Comparison of ENCODE assay signal across 16 cellular contexts in genomic region chr6:14072084-14072483, GRCh38. TPM values are rescaled to one million over a fixed set of nuclear protein-coding genes. Genes with fewer than 3 reads are reported as not detected.
DNase-seq lines count a peak whose midpoint lies in the region; ATAC-seq and TF ChIP-seq lines count a peak whose summit lies in the region.
"Had no signal": no experiment of that assay in that cellular context is flagged by ENCODE, and none has a peak within 500 bp of the region (broad histone marks: within the 10 kb centered on the region; RNA-seq: fewer than 3 reads in every experiment).

No MANE protein-coding gene starts in this region.

- no peaks in the 10 kb centered on the region for H3K9me3 ChIP-seq in heart left ventricle
- H3K9me3 ChIP-seq: heart right ventricle, sigmoid colon, vagina had no signal

- POLR2A ChIA-PET in activated CD8-positive, alpha-beta T cell treated with anti-CD3 and anti-CD28 coated beads for 36 hours (lab: Charles Lee): interaction anchor here (1.6 kb wide), 1 partner anchor 38 kb away, joined by 3 read pairs; no protein-coding TSS in a partner anchor

- no peak overlapping the region for H3K27ac ChIP-seq in heart left ventricle
- H3K27ac ChIP-seq: heart right ventricle, sigmoid colon, vagina had no signal

- no peaks in the 10 kb centered on the region for H3K36me3 Mint-ChIP-seq in activated CD8-positive, alpha-beta T cell treated with anti-CD3 and anti-CD28 coated beads for 36 hours (ENCODE audit: low read depth)
- H3K36me3 Mint-ChIP-seq in activated naive CD4-positive, alpha-beta T cell treated with anti-CD3 and anti-CD28 coated beads, Interleukin-2, amount 10 ng/mL, durations not matched to agents 7 days and 5 days: no peaks in the 10 kb centered on the region
- H3K36me3 Mint-ChIP-seq: activated naive CD8-positive, alpha-beta T cell treated with anti-CD3 and anti-CD28 coated beads, Interleukin-2, amount 10 ng/mL, durations not matched to agents 7 days and 5 days; mesothelial cell of epicardium had no signal

- peak; percentile 47 for ATAC-seq in GM18868 (IDR thresholded peaks at IDR 0.05; ENCODE audit: unreplicated experiment)
- ATAC-seq in activated CD8-positive, alpha-beta T cell treated with anti-CD3 and anti-CD28 coated beads for 36 hours: peak; percentile 61
- ATAC-seq in heart left ventricle: no peak
- ATAC-seq: heart right ventricle had no signal

- no peak for TF ChIP-seq CTCF in activated CD8-positive, alpha-beta T cell treated with anti-CD3 and anti-CD28 coated beads for 36 hours (IDR thresholded peaks at IDR 0.05)
- TF ChIP-seq CTCF in heart left ventricle (IDR thresholded peaks at IDR 0.05): no peak

- no peaks in the 10 kb centered on the region for H3K27me3 ChIP-seq in heart left ventricle
- H3K27me3 ChIP-seq: heart right ventricle, sigmoid colon, vagina had no signal

- peaks cover 39% of the 10 kb centered on the region for H3K4me1 Mint-ChIP-seq in activated CD8-positive, alpha-beta T cell treated with anti-CD3 and anti-CD28 coated beads for 36 hours (ENCODE audit: low read depth)
- peaks cover 31% of the 10 kb centered on the region for H3K4me1 Mint-ChIP-seq in activated naive CD4-positive, alpha-beta T cell treated with anti-CD3 and anti-CD28 coated beads, Interleukin-2, amount 10 ng/mL, durations not matched to agents 7 days and 5 days

- H3K36me3 ChIP-seq in heart left ventricle: no peaks in the 10 kb centered on the region
- H3K36me3 ChIP-seq: heart right ventricle, sigmoid colon, vagina had no signal

- H3K27me3 Mint-ChIP-seq in activated CD8-positive, alpha-beta T cell treated with anti-CD3 and anti-CD28 coated beads for 36 hours: peaks cover 2% of the 10 kb centered on the region
- H3K27me3 Mint-ChIP-seq in activated naive CD4-positive, alpha-beta T cell treated with anti-CD3 and anti-CD28 coated beads, Interleukin-2, amount 10 ng/mL, durations not matched to agents 7 days and 5 days: peaks cover 10% of the 10 kb centered on the region
- H3K27me3 Mint-ChIP-seq: activated naive CD8-positive, alpha-beta T cell treated with anti-CD3 and anti-CD28 coated beads, Interleukin-2, amount 10 ng/mL, durations not matched to agents 7 days and 5 days had no signal

- TF ChIP-seq POLR2A in heart left ventricle (IDR thresholded peaks at IDR 0.05): no peak

- H3K4me3 Mint-ChIP-seq in activated CD8-positive, alpha-beta T cell treated with anti-CD3 and anti-CD28 coated beads for 36 hours: no peak overlapping the region
- H3K4me3 Mint-ChIP-seq in activated naive CD4-positive, alpha-beta T cell treated with anti-CD3 and anti-CD28 coated beads, Interleukin-2, amount 10 ng/mL, durations not matched to agents 7 days and 5 days: no peak overlapping the region
- H3K4me3 Mint-ChIP-seq: activated naive CD8-positive, alpha-beta T cell treated with anti-CD3 and anti-CD28 coated beads, Interleukin-2, amount 10 ng/mL, durations not matched to agents 7 days and 5 days; mesothelial cell of epicardium had no signal

- H3K4me3 ChIP-seq in heart left ventricle: no peak overlapping the region
- H3K4me3 ChIP-seq: heart right ventricle, sigmoid colon, vagina had no signal

- no peaks in the 10 kb centered on the region for H3K9me3 Mint-ChIP-seq in activated CD8-positive, alpha-beta T cell treated with anti-CD3 and anti-CD28 coated beads for 36 hours
- H3K9me3 Mint-ChIP-seq in activated naive CD4-positive, alpha-beta T cell treated with anti-CD3 and anti-CD28 coated beads, Interleukin-2, amount 10 ng/mL, durations not matched to agents 7 days and 5 days: no peaks in the 10 kb centered on the region
- H3K9me3 Mint-ChIP-seq: activated naive CD8-positive, alpha-beta T cell treated with anti-CD3 and anti-CD28 coated beads, Interleukin-2, amount 10 ng/mL, durations not matched to agents 7 days and 5 days; mesothelial cell of epicardium had no signal

- CTCF ChIA-PET in activated CD8-positive, alpha-beta T cell treated with anti-CD3 and anti-CD28 coated beads for 36 hours (lab: Charles Lee): interaction anchor here (1.7 to 2.1 kb wide), 2 partner anchors 8 to 73 kb away, joined by 3 to 4 read pairs; no protein-coding TSS in a partner anchor
- CTCF ChIA-PET in activated naive CD4-positive, alpha-beta T cell treated with anti-CD3 and anti-CD28 coated beads, Interleukin-2, amount 10 ng/mL, durations not matched to agents 7 days and 5 days (lab: Charles Lee): interaction anchor here (1.3 kb wide), 1 partner anchor 73 kb away, joined by 3 read pairs; no protein-coding TSS in a partner anchor

- peak; percentile 60 for DNase-seq in AG20443 (ENCODE audit: low spot score)
- DNase-seq in activated CD8-positive, alpha-beta T cell treated with anti-CD3 and anti-CD28 coated beads for 36 hours: peak; percentile 52
- DNase-seq in iris pigment epithelial cell (ENCODE audit: low read depth): peak; percentile 9
- DNase-seq in heart left ventricle: no peak
- DNase-seq in cerebellar cortex (ENCODE audit: low spot score): no peak
- no peak for DNase-seq in activated naive CD4-positive, alpha-beta T cell treated with anti-CD3 and anti-CD28 coated beads, Interleukin-2, amount 10 ng/mL, durations not matched to agents 7 days and 5 days
- DNase-seq in DMS114 treated with DMSO at 0.1 percent for 48 hours (lab: John Stamatoyannopoulos, UW; ENCODE audit: unreplicated experiment): no peak
- DNase-seq: activated naive CD8-positive, alpha-beta T cell treated with anti-CD3 and anti-CD28 coated beads, Interleukin-2, amount 10 ng/mL, durations not matched to agents 7 days and 5 days; cerebellar nuclear complex; heart right ventricle; NCI-H1694; nucleus accumbens; sigmoid colon had no signal

- H3K27ac Mint-ChIP-seq in activated CD8-positive, alpha-beta T cell treated with anti-CD3 and anti-CD28 coated beads for 36 hours: no peak overlapping the region
- H3K27ac Mint-ChIP-seq in activated naive CD4-positive, alpha-beta T cell treated with anti-CD3 and anti-CD28 coated beads, Interleukin-2, amount 10 ng/mL, durations not matched to agents 7 days and 5 days: no peak overlapping the region
- H3K27ac Mint-ChIP-seq: activated naive CD8-positive, alpha-beta T cell treated with anti-CD3 and anti-CD28 coated beads, Interleukin-2, amount 10 ng/mL, durations not matched to agents 7 days and 5 days; mesothelial cell of epicardium had no signal

- peaks cover 0 to 15% (median 1%) of the 10 kb centered on the region in 12 donors for H3K4me1 ChIP-seq in heart left ventricle

- WGBS in heart left ventricle, 4 donors: 65 to 88% (median 86%) methylated on average over 5 of the region's 5 CpGs

- intact Hi-C loops in activated CD8-positive, alpha-beta T cell treated with anti-CD3 and anti-CD28 coated beads for 36 hours (cut with micrococcal nuclease): no loop called here
- intact Hi-C loops in heart left ventricle (cut with DNase I): no loop called here

RNA-seq across cellular contexts. Expression of gene CD83, which starts 45.5 kb away (rescaled TPM):
- 10 to 100 TPM; 24.4 to 24.7 TPM for total RNA-seq in activated CD8-positive, alpha-beta T cell treated with anti-CD3 and anti-CD28 coated beads for 36 hours
- 10 to 100 TPM in 1 of 9 donors, 1 to 10 TPM in 6, under 1 TPM in 2; 0.56 to 10.3 (median 2.0) TPM for total RNA-seq in heart left ventricle
- polyA plus RNA-seq in heart left ventricle: under 1 TPM; 0.38 to 0.71 TPM

Comparison
In these comparisons a context has a peak if more than half of its experiments do, and no peak if none do; other contexts are left out.
1. DNase-seq: peak in AG20443 (single experiment), activated CD8-positive, alpha-beta T cell treated with anti-CD3 and anti-CD28 coated beads for 36 hours (single experiment) and iris pigment epithelial cell (single experiment); none in heart left ventricle (0 of 5), cerebellar cortex (single experiment), activated naive CD4-positive, alpha-beta T cell treated with anti-CD3 and anti-CD28 coated beads, Interleukin-2, amount 10 ng/mL, durations not matched to agents 7 days and 5 days (single experiment) and DMS114 treated with DMSO at 0.1 percent for 48 hours (single experiment).
2. ATAC-seq: peak in GM18868 (single experiment) and activated CD8-positive, alpha-beta T cell treated with anti-CD3 and anti-CD28 coated beads for 36 hours (single experiment); none in heart left ventricle (0 of 4).